ENCODE assay signal across 17 cellular contexts in genomic region chr7:100371561-100372171, GRCh38. TPM values are rescaled to one million over a fixed set of nuclear protein-coding genes. Genes with fewer than 3 reads are reported as not detected.
DNase-seq lines count a peak whose midpoint lies in the region; ATAC-seq, FAIRE-seq and TF ChIP-seq lines count a peak whose summit lies in the region.
"Had no signal": no experiment of that assay in that cellular context is flagged by ENCODE, and none has a peak within 500 bp of the region (broad histone marks: within the 10 kb centered on the region; RNA-seq: fewer than 3 reads in every experiment).

No MANE protein-coding gene starts in this region.

- DNase-seq in A673 (ENCODE audit: low spot score), result no peak
- no peak for DNase-seq in GM12891 (ENCODE audit: insufficient read length, low spot score)
- no peak for DNase-seq in activated naive CD8-positive, alpha-beta T cell treated with anti-CD3 and anti-CD28 coated beads, Interleukin-2, amount 50 U/mL, for 24 hours
- no peak for DNase-seq in natural killer cell treated with Interleukin-12 subunit alpha and Interleukin-12 subunit beta and Interleukin-15 and Interleukin-18, amount 100 ng/mL, for 72 hours (ENCODE audit: low spot score)
- no peak for DNase-seq in uterus
- DNase-seq in H7, result no peak
- DNase-seq in HTR-8/SVneo (ENCODE audit: insufficient read length, low spot score), result no peak
- DNase-seq in NAMALWA (ENCODE audit: low spot score), result no peak
- DNase-seq: activated CD4-positive, alpha-beta T cell treated with anti-CD3 and anti-CD28 coated beads, Interleukin-2, amount 50 U/mL, for 1 hour; activated effector memory CD4-positive, alpha-beta T cell treated with anti-CD3 and anti-CD28 coated beads, Interleukin-2, amount 50 U/mL, for 16 hours; CD4-positive, alpha-beta T cell; NCI-H2029 treated with DMSO at 0.1 percent for 48 hours; stimulated activated CD4-positive, alpha-beta T cell treated with anti-CD3 and anti-CD28 coated beads, Interleukin-4, amount 100 ng/mL, for 1 hour; stimulated activated naive CD4-positive, alpha-beta T cell treated with Interleukin-2 at 50 U/mL for 16 hours had no signal

- intact Hi-C loops in A673 (cut with micrococcal nuclease; ENCODE audit: unreplicated experiment), result no loop called here
- intact Hi-C loops in uterus (cut with DNase I; ENCODE audit: low total_unique reads), result no loop called here

- H3K36me3 ChIP-seq in A673 (ENCODE audit: insufficient read depth, low read length, poor library complexity, severe bottlenecking) (no peaks in the 10 kb centered on the region), uterus (no peaks in the 10 kb centered on the region), H7 (replicated peaks; ENCODE audit: control insufficient read depth, insufficient read depth, low read length) (no peaks in the 10 kb centered on the region; the same call in 1 of the 2 replicates)
- H3K36me3 ChIP-seq: cardiac muscle cell had no signal

- H3K27me3 ChIP-seq in A673 (replicated peaks; ENCODE audit: insufficient read depth, low read depth, low read length, poor library complexity) (no peaks in the 10 kb centered on the region), uterus (no peaks in the 10 kb centered on the region), H7 (ENCODE audit: control insufficient read depth, insufficient read depth, low read length) (no peaks in the 10 kb centered on the region)
- H3K27me3 ChIP-seq: cardiac muscle cell, esophagus muscularis mucosa had no signal

- no peaks in the 10 kb centered on the region for H3K27me3 Mint-ChIP-seq in activated naive CD8-positive, alpha-beta T cell treated with anti-CD3 and anti-CD28 coated beads, Interleukin-2, amount 50 U/mL, for 24 hours
- H3K27me3 Mint-ChIP-seq in natural killer cell treated with Interleukin-12 subunit alpha and Interleukin-12 subunit beta and Interleukin-15 and Interleukin-18, amount 100 ng/mL, for 72 hours, result no peaks in the 10 kb centered on the region
- H3K27me3 Mint-ChIP-seq: CD4-positive, alpha-beta T cell had no signal

- TF ChIP-seq CTCF in A673 (conservative IDR thresholded peaks at IDR 0.05; ENCODE audit: low read depth, low read length), result no peak
- no peak for TF ChIP-seq CTCF in uterus (IDR thresholded peaks at IDR 0.05)

- no peak for ATAC-seq in activated naive CD8-positive, alpha-beta T cell treated with anti-CD3 and anti-CD28 coated beads, Interleukin-2, amount 50 U/mL, for 24 hours
- ATAC-seq in natural killer cell treated with Interleukin-12 subunit alpha and Interleukin-12 subunit beta and Interleukin-15 and Interleukin-18, amount 100 ng/mL, for 72 hours, result no peak

- H3K4me3 ChIP-seq in A673 (ENCODE audit: low read depth, low read length, poor library complexity, severe bottlenecking) (no peak overlapping the region), uterus (no peak overlapping the region), H7 (ENCODE audit: insufficient read depth, low read depth, low read length) (no peak overlapping the region)
- H3K4me3 ChIP-seq: cardiac muscle cell, esophagus muscularis mucosa had no signal

- H3K9me3 ChIP-seq in A673 (ENCODE audit: low read depth, low read length, poor library complexity, severe bottlenecking), result no peaks in the 10 kb centered on the region
- H3K9me3 ChIP-seq in uterus, result peaks cover 0 to 3% of the 10 kb centered on the region in 2 donors
- H3K9me3 ChIP-seq: esophagus muscularis mucosa had no signal

- peak overlapping the region; percentile 64 for H3K27ac ChIP-seq in A673 (ENCODE audit: low read depth, low read length, poor library complexity, severe bottlenecking)
- H3K27ac ChIP-seq in uterus, result no peak overlapping the region
- H3K27ac ChIP-seq: cardiac muscle cell, KMS-11 had no signal

- H3K4me1 ChIP-seq in A673 (ENCODE audit: insufficient read depth, low read length, poor library complexity, severe bottlenecking) (no peaks in the 10 kb centered on the region), uterus (no peaks in the 10 kb centered on the region)

- no peak for FAIRE-seq in GM12891 (lab: Jason Lieb, UNC)
- FAIRE-seq in HTR-8/SVneo (lab: Jason Lieb, UNC), result no peak

- H3K9me3 Mint-ChIP-seq in activated naive CD8-positive, alpha-beta T cell treated with anti-CD3 and anti-CD28 coated beads, Interleukin-2, amount 50 U/mL, for 24 hours, result no peaks in the 10 kb centered on the region
- H3K9me3 Mint-ChIP-seq in natural killer cell treated with Interleukin-12 subunit alpha and Interleukin-12 subunit beta and Interleukin-15 and Interleukin-18, amount 100 ng/mL, for 72 hours, result no peaks in the 10 kb centered on the region
- H3K9me3 Mint-ChIP-seq: CD4-positive, alpha-beta T cell had no signal

- CTCF ChIA-PET in A673 (lab: Charles Lee), result no interaction called here

- POLR2A ChIA-PET in A673 (lab: Charles Lee; ENCODE audit: low non-redundant PET), result no interaction called here

- peak overlapping the region; percentile 89 for H3K27ac Mint-ChIP-seq in activated naive CD8-positive, alpha-beta T cell treated with anti-CD3 and anti-CD28 coated beads, Interleukin-2, amount 50 U/mL, for 24 hours
- peak overlapping the region; percentile 92 to 98 for H3K27ac Mint-ChIP-seq in natural killer cell treated with Interleukin-12 subunit alpha and Interleukin-12 subunit beta and Interleukin-15 and Interleukin-18, amount 100 ng/mL, for 72 hours

- peaks cover 55% of the 10 kb centered on the region for H3K4me1 Mint-ChIP-seq in activated naive CD8-positive, alpha-beta T cell treated with anti-CD3 and anti-CD28 coated beads, Interleukin-2, amount 50 U/mL, for 24 hours
- H3K4me1 Mint-ChIP-seq in natural killer cell treated with Interleukin-12 subunit alpha and Interleukin-12 subunit beta and Interleukin-15 and Interleukin-18, amount 100 ng/mL, for 72 hours (ENCODE audit: low read depth in 2 of 2), result peaks cover 55 to 69% of the 10 kb centered on the region in 2 donors

- H3K36me3 Mint-ChIP-seq in activated naive CD8-positive, alpha-beta T cell treated with anti-CD3 and anti-CD28 coated beads, Interleukin-2, amount 50 U/mL, for 24 hours (ENCODE audit: low read depth), result peaks cover 10% of the 10 kb centered on the region
- no peaks in the 10 kb centered on the region for H3K36me3 Mint-ChIP-seq in natural killer cell treated with Interleukin-12 subunit alpha and Interleukin-12 subunit beta and Interleukin-15 and Interleukin-18, amount 100 ng/mL, for 72 hours

- no peak overlapping the region for H3K4me3 Mint-ChIP-seq in activated naive CD8-positive, alpha-beta T cell treated with anti-CD3 and anti-CD28 coated beads, Interleukin-2, amount 50 U/mL, for 24 hours
- no peak overlapping the region for H3K4me3 Mint-ChIP-seq in natural killer cell treated with Interleukin-12 subunit alpha and Interleukin-12 subunit beta and Interleukin-15 and Interleukin-18, amount 100 ng/mL, for 72 hours
- H3K4me3 Mint-ChIP-seq: CD4-positive, alpha-beta T cell had no signal

- no TSS peak for BruUV-seq in A673 (replicated peaks; lab: Mats Ljungman, UMichigan)

- TF ChIP-seq POLR2A in GM12891 (IDR thresholded peaks at IDR 0.05; ENCODE audit: low read depth, low read length), result 0 out of 2 replicates have a peak, but pooled peaks have one; percentile 10
- no peak for TF ChIP-seq POLR2A in uterus (IDR thresholded peaks at IDR 0.05)

TF ChIP-seq in GM12891, 5 proteins besides CTCF, POLR2A, EP300 and RAD21:
- TF ChIP-seq POLR2AphosphoS5 (IDR thresholded peaks at IDR 0.05; ENCODE audit: low read depth, low read length), result no peak
- no peak for TF ChIP-seq POU2F2 (IDR thresholded peaks at IDR 0.05; ENCODE audit: low read depth, low read length)
- TF ChIP-seq SPI1 (IDR thresholded peaks at IDR 0.05; ENCODE audit: low read depth, low read length), result no peak
- no peak for TF ChIP-seq TAF1 (IDR thresholded peaks at IDR 0.05; ENCODE audit: low read depth, low read length)
- no peak for TF ChIP-seq PAX5 (IDR thresholded peaks at IDR 0.05; ENCODE audit: insufficient read depth, low read length, severe bottlenecking)

RNA-seq across cellular contexts. Expression of gene PILRA, which starts 1.6 kb away (rescaled TPM):
- total RNA-seq in A673 (2021), result 1.5 and 2.0 TPM in 2 replicates
- 1.6 TPM for polyA plus RNA-seq in GM12891 (2012; ENCODE audit: low read depth, missing spikeins)
- total RNA-seq in natural killer cell treated with Interleukin-12 subunit alpha and Interleukin-12 subunit beta and Interleukin-15 and Interleukin-18, amount 100 ng/mL, for 72 hours, result 1 to 10 TPM; 3.7 to 6.8 TPM
- 10 to 100 TPM in 1 of 4 donors, 1 to 10 TPM in 3; 3.3 to 20.6 (median 6.7) TPM for total RNA-seq in uterus
- total RNA-seq in H7 (2014; rRNA removed; shearing (Covaris generic)), result 0.28 and 1.6 TPM in 2 replicates

RNA-seq across cellular contexts. Expression of gene PILRB, which starts 13.7 kb away (rescaled TPM):
- total RNA-seq in A673 (2021) (26.5 and 31.0 TPM in 2 replicates), uterus (10 to 100 TPM; 13.4 to 66.1 (median 56.3) TPM)
- 15.1 TPM for polyA plus RNA-seq in GM12891 (2012; ENCODE audit: low read depth, missing spikeins)
- total RNA-seq in natural killer cell treated with Interleukin-12 subunit alpha and Interleukin-12 subunit beta and Interleukin-15 and Interleukin-18, amount 100 ng/mL, for 72 hours, result 10 to 100 TPM; 48.4 to 94.8 TPM
- 18.6 and 25.6 TPM in 2 replicates for total RNA-seq in H7 (2014; rRNA removed; shearing (Covaris generic))

RNA-seq across cellular contexts. Expression of gene ZCWPW1, which starts 56.8 kb away (rescaled TPM):
- total RNA-seq in A673 (2021) (0.45 and 1.1 TPM in 2 replicates), uterus (1 to 10 TPM in 3 of 4 donors, not detected in 1; 1.5 to 6.1 (median 5.2) TPM)
- 5.7 TPM for polyA plus RNA-seq in GM12891 (2012; ENCODE audit: low read depth, missing spikeins)
- 1 to 10 TPM; 1.3 to 2.5 TPM for total RNA-seq in natural killer cell treated with Interleukin-12 subunit alpha and Interleukin-12 subunit beta and Interleukin-15 and Interleukin-18, amount 100 ng/mL, for 72 hours
- total RNA-seq in H7 (2014; rRNA removed; shearing (Covaris generic)), result 0.87 and 1.6 TPM in 2 replicates

RNA-seq across cellular contexts. Expression of gene MEPCE, which starts 58.0 kb away (rescaled TPM):
- total RNA-seq in A673 (2021) (65.3 and 85.9 TPM in 2 replicates), uterus (10 to 100 TPM; 21.2 to 44.2 (median 30.2) TPM)
- polyA plus RNA-seq in GM12891 (2012; ENCODE audit: low read depth, missing spikeins), result 26.7 TPM
- 10 to 100 TPM; 44.0 to 60.5 TPM for total RNA-seq in natural killer cell treated with Interleukin-12 subunit alpha and Interleukin-12 subunit beta and Interleukin-15 and Interleukin-18, amount 100 ng/mL, for 72 hours
- 47.1 and 50.5 TPM in 2 replicates for total RNA-seq in H7 (2014; rRNA removed; shearing (Covaris generic))
